ENCODE assay signal across 17 cellular contexts in the genomic region with DNA sequence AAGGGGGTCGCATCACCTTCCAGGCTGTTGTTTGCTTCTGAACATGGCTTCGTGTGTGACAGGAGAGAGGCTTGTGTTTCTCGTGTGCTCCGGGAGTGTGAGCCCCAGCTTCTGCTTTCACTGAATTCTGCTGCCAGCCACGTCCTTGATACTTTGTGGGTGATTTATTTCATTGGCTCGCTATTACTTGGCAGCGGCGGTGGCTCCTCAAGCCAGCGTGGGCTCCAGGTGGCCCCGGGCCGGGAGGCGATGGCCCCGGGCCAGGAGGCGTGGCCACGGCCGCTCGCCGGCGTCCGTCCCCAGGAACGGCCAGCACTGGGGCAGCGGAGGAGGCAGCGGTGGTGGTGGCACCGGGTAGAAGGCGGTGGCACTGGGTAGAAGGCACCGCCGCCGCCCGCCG.
DNase-seq lines count a peak whose midpoint lies in the region; ATAC-seq and TF ChIP-seq lines count a peak whose summit lies in the region.
"Had no signal": no experiment of that assay in that cellular context is flagged by ENCODE, and none has a peak within 500 bp of the region (broad histone marks: within the 10 kb centered on the region; RNA-seq: fewer than 3 reads in every experiment).

No MANE protein-coding gene starts in this region.

- H3K9me3 ChIP-seq in BLaER1 treated with 17β-estradiol and CSF1 and Interleukin-3, amounts not matched to agents 10 nM and 100 nM (replicated peaks in 1 of 11) = peaks cover 4 to 10% (median 5%) of the 10 kb centered on the region in 11 experiments; a peak in 12 of 22 replicates
- H3K9me3 ChIP-seq in IMR-90 (ENCODE audit: control insufficient read depth, insufficient read depth, low read length) (no peaks in the 10 kb centered on the region), SK-N-SH (no peaks in the 10 kb centered on the region), Peyer's patch (no peaks in the 10 kb centered on the region)
- H3K9me3 ChIP-seq: A549, stomach had no signal

- H3K27me3 ChIP-seq in BLaER1 treated with 17β-estradiol and CSF1 and Interleukin-3, amounts not matched to agents 10 nM and 100 nM = no peaks in the 10 kb centered on the region
- no peaks in the 10 kb centered on the region for H3K27me3 ChIP-seq in IMR-90 (ENCODE audit: control insufficient read depth, insufficient read depth, low read length)
- peaks cover 28% of the 10 kb centered on the region; the same call in 1 of the 2 replicates for H3K27me3 ChIP-seq in SK-N-SH (ENCODE audit: insufficient read depth)
- H3K27me3 ChIP-seq in Peyer's patch = no peaks in the 10 kb centered on the region
- H3K27me3 ChIP-seq: stomach had no signal

- no peak overlapping the region for H2BK5ac ChIP-seq in IMR-90 (ENCODE audit: low read depth, low read length, poor library complexity, severe bottlenecking)

- H2BK120ac ChIP-seq in IMR-90 (ENCODE audit: low read depth, low read length) = no peak overlapping the region

- H2AK9ac ChIP-seq in IMR-90 (replicated peaks; ENCODE audit: low read depth, low read length, poor library complexity) = no peak overlapping the region

- no peaks in the 10 kb centered on the region for H3F3A ChIP-seq in SK-N-SH (replicated peaks; ENCODE audit: insufficient read depth)

- CTCF ChIA-PET in IMR-90 (lab: Yijun Ruan, JAX) = no interaction called here
- CTCF ChIA-PET in SK-N-SH (lab: Yijun Ruan, JAX) = interaction anchor here (1.3 kb wide), 1 partner anchor 29 kb away, joined by 4 read pairs; no protein-coding TSS in a partner anchor

- no peak for ATAC-seq in IMR-90 (ENCODE audit: low read depth)
- ATAC-seq: A549, left colon, right cardiac atrium had no signal

- peak overlapping the region in 7 of 11 experiments; percentile 6 to 62 (median 30); a peak in 8 of 22 replicates for H3K27ac ChIP-seq in BLaER1 treated with 17β-estradiol and CSF1 and Interleukin-3, amounts not matched to agents 10 nM and 100 nM
- H3K27ac ChIP-seq in IMR-90 (ENCODE audit: insufficient read depth, low read length) = no peak overlapping the region
- no peak overlapping the region for H3K27ac ChIP-seq in SK-N-SH (ENCODE audit: low read depth in 2 of 2, low read length in 1 of 2)
- H3K27ac ChIP-seq in Peyer's patch = no peak overlapping the region
- H3K27ac ChIP-seq: A549, stomach had no signal

- peak overlapping the region in 1 of 11 experiments; percentile 19; a peak in 1 of 22 replicates for H3K9ac ChIP-seq in BLaER1 treated with 17β-estradiol and CSF1 and Interleukin-3, amounts not matched to agents 10 nM and 100 nM
- H3K9ac ChIP-seq in IMR-90 (ENCODE audit: low read depth, low read length) (no peak overlapping the region), SK-N-SH (no peak overlapping the region)

- H3K36me3 ChIP-seq in BLaER1 treated with 17β-estradiol and CSF1 and Interleukin-3, amounts not matched to agents 10 nM and 100 nM = no peaks in the 10 kb centered on the region
- no peaks in the 10 kb centered on the region for H3K36me3 ChIP-seq in IMR-90 (ENCODE audit: control insufficient read depth, insufficient read depth, low read length)
- H3K36me3 ChIP-seq in SK-N-SH (replicated peaks in 1 of 2; ENCODE audit: control insufficient read depth in 1 of 2, insufficient read depth in 2 of 2, low read length in 1 of 2) = no peaks in the 10 kb centered on the region
- no peaks in the 10 kb centered on the region for H3K36me3 ChIP-seq in Peyer's patch
- H3K36me3 ChIP-seq: stomach had no signal

- 83% methylated on average over 2 of the region's 30 CpGs; no CpG with 5 or more reads in 1 of the 2 experiments for WGBS in IMR-90 (ENCODE audit: extremely low coverage in 2 of 2, insufficient read length in 1 of 2), 2 experiments
- WGBS in SK-N-SH (ENCODE audit: low lambda C conversion rate) = 10% methylated on average over 12 of the region's 30 CpGs

- no peak overlapping the region for H3K4ac ChIP-seq in IMR-90 (ENCODE audit: low read depth, low read length)

- H3K79me2 ChIP-seq in SK-N-SH (ENCODE audit: insufficient read depth) = no peaks in the 10 kb centered on the region

- H3K4me2 ChIP-seq in BLaER1 treated with 17β-estradiol and CSF1 and Interleukin-3, amounts not matched to agents 10 nM and 100 nM = no peak overlapping the region
- no peak overlapping the region for H3K4me2 ChIP-seq in IMR-90 (ENCODE audit: low read depth, low read length)
- peak overlapping the region; percentile 79 for H3K4me2 ChIP-seq in SK-N-SH
- H3K4me2 ChIP-seq: A549 had no signal

- TF ChIP-seq EP300 in SK-N-SH (IDR thresholded peaks at IDR 0.05; ENCODE audit: borderline replicate concordance in 1 of 2, low read depth in 1 of 2, low read length in 1 of 2) = no peak

- no peak for TF ChIP-seq RAD21 in IMR-90 (IDR thresholded peaks at IDR 0.05; ENCODE audit: low read length)
- TF ChIP-seq RAD21 in SK-N-SH (IDR thresholded peaks at IDR 0.05; ENCODE audit: low read length) = no peak

- dilution Hi-C loops in IMR-90 (cut with HindIII; ENCODE audit: low sequenced_read_pairs, unreplicated experiment) = no loop called here

- BruUV-seq in IMR-90 (replicated peaks; lab: Mats Ljungman, UMichigan) = no TSS peak

- H4K91ac ChIP-seq in IMR-90 (ENCODE audit: insufficient read depth, low read depth, low read length) = no peak overlapping the region

- no peaks in the 10 kb centered on the region for H3K9me1 ChIP-seq in IMR-90 (ENCODE audit: insufficient read depth, low read length)

- in situ Hi-C loops in IMR-90 (cut with MboI; ENCODE audit: low sequenced_read_pairs) = no loop called here

- no peak overlapping the region for H2AK5ac ChIP-seq in IMR-90 (ENCODE audit: low read depth, low read length)

- no peaks in the 10 kb centered on the region for H3K79me1 ChIP-seq in IMR-90 (ENCODE audit: low read depth in 1 of 2, low read length in 2 of 2)

- peaks cover 10 to 51% (median 28%) of the 10 kb centered on the region in 10 experiments for H3K4me1 ChIP-seq in BLaER1 treated with 17β-estradiol and CSF1 and Interleukin-3, amounts not matched to agents 10 nM and 100 nM
- no peaks in the 10 kb centered on the region for H3K4me1 ChIP-seq in IMR-90 (ENCODE audit: control insufficient read depth, insufficient read depth, low read length)
- H3K4me1 ChIP-seq in SK-N-SH (ENCODE audit: control insufficient read depth in 1 of 2, insufficient read depth in 2 of 2, low read depth in 1 of 2, low read length in 1 of 2) = peaks cover 0 to 2% of the 10 kb centered on the region in 2 experiments; a peak in 1 of 4 replicates
- no peaks in the 10 kb centered on the region for H3K4me1 ChIP-seq in Peyer's patch
- H3K4me1 ChIP-seq: A549, stomach had no signal

- H4K20me1 ChIP-seq in BLaER1 treated with 17β-estradiol and CSF1 and Interleukin-3, amounts not matched to agents 10 nM and 100 nM = no peaks in the 10 kb centered on the region
- no peaks in the 10 kb centered on the region for H4K20me1 ChIP-seq in IMR-90 (ENCODE audit: insufficient read depth, low read length)
- H4K20me1 ChIP-seq in SK-N-SH (ENCODE audit: insufficient read depth) = no peaks in the 10 kb centered on the region

- TF ChIP-seq POLR2A in IMR-90 (IDR thresholded peaks at IDR 0.05; ENCODE audit: low read depth, low read length) = no peak
- no peak for TF ChIP-seq POLR2A in Peyer's patch (IDR thresholded peaks at IDR 0.05)

- no peak overlapping the region for H3K4me3 ChIP-seq in BLaER1 treated with 17β-estradiol and CSF1 and Interleukin-3, amounts not matched to agents 10 nM and 100 nM
- no peak overlapping the region for H3K4me3 ChIP-seq in IMR-90 (ENCODE audit: insufficient read depth, low read depth, low read length)
- H3K4me3 ChIP-seq in SK-N-SH (ENCODE audit: low read depth in 2 of 2, low read length in 1 of 2) = peak overlapping the region; percentile 25 to 54
- no peak overlapping the region for H3K4me3 ChIP-seq in Peyer's patch
- H3K4me3 ChIP-seq: A549, stomach had no signal

- H2AFZ ChIP-seq in IMR-90 (replicated peaks; ENCODE audit: low read length, poor library complexity) (no peak overlapping the region), SK-N-SH (ENCODE audit: low read depth) (no peak overlapping the region; the same call in 1 of the 2 replicates)

- H3K9me2 ChIP-seq in SK-N-SH = no peaks in the 10 kb centered on the region

- peak overlapping the region in 1 of 2 experiments; percentile 47; a peak in 1 of 4 replicates for H4K8ac ChIP-seq in IMR-90 (ENCODE audit: low read depth in 2 of 2, low read length in 2 of 2)

- no peak overlapping the region for H3K18ac ChIP-seq in IMR-90 (ENCODE audit: low read depth, low read length)

- no peak overlapping the region for H3K56ac ChIP-seq in IMR-90 (ENCODE audit: extremely low read depth, insufficient read depth, low read length)

- H4K5ac ChIP-seq in IMR-90 (ENCODE audit: low read depth, low read length) = no peak overlapping the region

- H3K14ac ChIP-seq in IMR-90 (replicated peaks; ENCODE audit: low read depth, low read length) = no peak overlapping the region

- H2BK20ac ChIP-seq in IMR-90 (ENCODE audit: low read depth, low read length) = no peak overlapping the region

- H3K23ac ChIP-seq in IMR-90 (ENCODE audit: low read depth, low read length) = no peak overlapping the region

- POLR2A ChIA-PET in IMR-90 (lab: Charles Lee; ENCODE audit: unreplicated experiment) = no interaction called here
- POLR2A ChIA-PET in SK-N-SH (lab: Yijun Ruan, JAX) = no interaction called here

- TF ChIP-seq CTCF in IMR-90 (conservative IDR thresholded peaks at IDR 0.05; ENCODE audit: low read depth, low read length) (no peak), SK-N-SH (IDR thresholded peaks at IDR 0.05) (no peak), Peyer's patch (IDR thresholded peaks at IDR 0.05) (no peak)

- H2BK15ac ChIP-seq in IMR-90 (ENCODE audit: low read depth, low read length) = no peak overlapping the region

- intact Hi-C loops in IMR-90 (cut with micrococcal nuclease) = no loop called here

- DNase-seq in IMR-90 (peak; percentile 18), NCI-H2196 (lab: John Stamatoyannopoulos, UW; ENCODE audit: unreplicated experiment) (peak; percentile 84), SK-N-SH (peak; percentile 73), NCI-H524 treated with DMSO at 0.1 percent for 48 hours (lab: John Stamatoyannopoulos, UW) (no peak), activated gamma-delta T cell treated with Interleukin-2 at 50 U/mL for 16 hours (no peak), Peyer's patch (no peak)
- DNase-seq in stimulated activated CD4-positive, alpha-beta T cell treated with anti-CD3 and anti-CD28 coated beads, Interleukin-4, amount 100 ng/mL, for 4 hours = no peak
- DNase-seq: activated CD4-positive, alpha-beta T cell treated with anti-CD3 and anti-CD28 coated beads for 4 hours; activated naive CD4-positive, alpha-beta T cell treated with anti-CD3 and anti-CD28 coated beads for 36 hours; foreskin melanocyte; left colon; midbrain; NCI-H226; right cardiac atrium; stomach had no signal

TF ChIP-seq in SK-N-SH, 30 proteins besides CTCF, POLR2A, EP300 and RAD21 (continues in another document):
- TF ChIP-seq NFIC (IDR thresholded peaks at IDR 0.05; ENCODE audit: borderline replicate concordance) (no peak; the same call in 1 of the 2 replicates), ELF1 (IDR thresholded peaks at IDR 0.05) (no peak), MXI1 (IDR thresholded peaks at IDR 0.05; ENCODE audit: low read depth, low read length) (no peak)

Comparison
In these comparisons a context has a peak if more than half of its experiments do, and no peak if none do; other contexts are left out.
1. H3K27ac ChIP-seq: peak in BLaER1 treated with 17β-estradiol and CSF1 and Interleukin-3, amounts not matched to agents 10 nM and 100 nM (7 of 11); none in IMR-90 (single experiment), SK-N-SH (0 of 2) and Peyer's patch (0 of 4).
2. H3K4me3 ChIP-seq: peak in SK-N-SH (2 of 2); none in BLaER1 treated with 17β-estradiol and CSF1 and Interleukin-3, amounts not matched to agents 10 nM and 100 nM (0 of 10), IMR-90 (single experiment) and Peyer's patch (0 of 4).
3. DNase-seq: peak in IMR-90 (single experiment), NCI-H2196 (single experiment) and SK-N-SH (single experiment); none in NCI-H524 treated with DMSO at 0.1 percent for 48 hours (single experiment), stimulated activated CD4-positive, alpha-beta T cell treated with anti-CD3 and anti-CD28 coated beads, Interleukin-4, amount 100 ng/mL, for 4 hours (0 of 2), activated gamma-delta T cell treated with Interleukin-2 at 50 U/mL for 16 hours (single experiment) and Peyer's patch (0 of 3).